8 cellular contexts compared by ENCODE assay signal in the genomic region with DNA sequence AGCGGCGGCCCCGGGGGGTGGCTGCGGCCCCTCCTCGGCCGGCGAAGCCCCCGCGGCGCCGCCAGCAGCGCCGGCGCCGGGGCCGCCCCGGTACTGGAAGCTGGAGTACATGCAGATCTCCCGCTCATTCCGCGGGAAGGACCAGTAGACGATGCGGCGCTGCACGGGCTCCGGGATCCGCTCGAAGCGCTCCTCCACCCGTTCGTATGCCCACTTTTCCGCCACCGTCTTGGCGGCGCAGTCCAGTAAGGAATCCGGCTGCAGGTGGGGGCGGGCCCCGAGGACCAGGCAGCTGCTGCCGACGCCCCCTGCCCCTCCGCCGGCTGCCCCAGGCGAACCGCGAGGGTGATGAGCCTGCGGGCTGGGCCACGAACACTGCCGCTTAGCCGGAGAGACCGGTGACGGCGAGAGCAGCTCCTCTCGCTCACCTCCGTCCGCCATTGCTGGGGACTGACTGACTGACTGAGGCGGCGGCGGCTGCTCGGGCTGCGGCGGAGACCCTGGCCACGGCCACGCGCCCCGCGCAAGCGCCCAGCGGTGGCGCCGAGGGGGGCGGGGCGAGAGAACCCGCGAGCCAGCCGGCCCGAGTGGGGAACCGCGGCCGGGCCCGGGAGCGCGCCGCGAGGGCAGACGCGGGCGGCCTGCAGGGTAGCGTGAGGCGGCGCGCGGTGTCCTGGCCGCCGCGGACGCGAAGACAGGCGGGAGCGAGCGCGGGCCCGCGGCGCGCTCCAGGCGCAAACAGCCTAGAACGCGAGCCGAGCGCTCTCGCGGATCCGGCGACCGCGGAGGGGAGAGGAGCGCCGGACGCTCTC. TPM values are rescaled to one million over a fixed set of nuclear protein-coding genes. Genes with fewer than 3 reads are reported as not detected.
DNase-seq lines count a peak whose midpoint lies in the region; ATAC-seq lines count a peak whose summit lies in the region.

Gene ZSWIM5, minus strand, starts transcription at position 696 of the 812 bp plus-strand sequence. Its CDS starts 255 bp downstream, at position 441.

- peak within 1 kb of the TSS; percentile 86 for H3K4me3 Mint-ChIP-seq in activated T-cell treated with anti-CD3 and anti-CD28 coated beads, Interleukin-2, amount 50 U/mL, for 24 hours

- H3K9me3 ChIP-seq in esophagus (ENCODE audit: control insufficient read depth in 2 of 2, insufficient read depth in 1 of 2, low read depth in 1 of 2, low read length in 1 of 2): no peaks in the 10 kb centered on the region
- no peaks in the 10 kb centered on the region for H3K9me3 ChIP-seq in mucosa of stomach (ENCODE audit: control insufficient read depth, low read length)

- peak within 1 kb of the TSS; percentile 55 for H3K9ac ChIP-seq in mucosa of stomach (ENCODE audit: low read length)

- H3K4me1 ChIP-seq in esophagus (ENCODE audit: control insufficient read depth in 2 of 2, insufficient read depth in 2 of 2, low read length in 1 of 2) (peaks cover 0 to 2% of the 10 kb centered on the region in 2 donors), mucosa of stomach (ENCODE audit: control insufficient read depth, insufficient read depth, low read length) (peaks cover 5% of the 10 kb centered on the region)

- H3K36me3 ChIP-seq in esophagus (ENCODE audit: control insufficient read depth in 2 of 2, insufficient read depth in 2 of 2, low read length in 1 of 2) (no peaks in the 10 kb centered on the region), mucosa of stomach (ENCODE audit: control insufficient read depth, insufficient read depth, low read length) (no peaks in the 10 kb centered on the region)

- 0% methylated on average over 92 to 118 of the region's 118 CpGs for WGBS in esophagus, 2 donors

- H3K27ac Mint-ChIP-seq in activated T-cell treated with anti-CD3 and anti-CD28 coated beads, Interleukin-2, amount 50 U/mL, for 24 hours: peak within 1 kb of the TSS; percentile 60

- no peaks in the 10 kb centered on the region for H3K9me3 Mint-ChIP-seq in activated T-cell treated with anti-CD3 and anti-CD28 coated beads, Interleukin-2, amount 50 U/mL, for 24 hours

- H3K27ac ChIP-seq in esophagus (ENCODE audit: low read depth in 2 of 2, low read length in 1 of 2): peak within 1 kb of the TSS; percentile 67 to 77

- peak; percentile 77 for DNase-seq in NCI-H748 treated with DMSO at 0.1 percent for 48 hours (lab: John Stamatoyannopoulos, UW)
- peak; percentile 81 for DNase-seq in activated T-cell treated with anti-CD3 and anti-CD28 coated beads, Interleukin-2, amount 50 U/mL, for 24 hours
- peak; percentile 14 to 35 for DNase-seq in stimulated activated CD8-positive, alpha-beta memory T cell treated with anti-CD3 and anti-CD28 coated beads, Interleukin-4, amount 100 ng/mL, for 4 hours (ENCODE audit: low read depth in 2 of 2, low spot score in 1 of 2)
- no peak for DNase-seq in SKM-1 (lab: John Stamatoyannopoulos, UW; ENCODE audit: unreplicated experiment)

- H3K27me3 Mint-ChIP-seq in activated T-cell treated with anti-CD3 and anti-CD28 coated beads, Interleukin-2, amount 50 U/mL, for 24 hours: peaks cover 25% of the 10 kb centered on the region

- ATAC-seq in GM18502 (IDR thresholded peaks at IDR 0.05; ENCODE audit: poor library complexity, unreplicated experiment): peak; percentile 72
- peak; percentile 53 for ATAC-seq in HG02970 (IDR thresholded peaks at IDR 0.05; ENCODE audit: low FRiP score, unreplicated experiment)

- no peaks in the 10 kb centered on the region for H3K27me3 ChIP-seq in esophagus (ENCODE audit: control insufficient read depth in 1 of 2, insufficient read depth in 2 of 2, low read length in 2 of 2)
- peaks cover 15% of the 10 kb centered on the region for H3K27me3 ChIP-seq in mucosa of stomach (ENCODE audit: control insufficient read depth, insufficient read depth, low read length)

- peaks cover 38% of the 10 kb centered on the region for H3K4me1 Mint-ChIP-seq in activated T-cell treated with anti-CD3 and anti-CD28 coated beads, Interleukin-2, amount 50 U/mL, for 24 hours (ENCODE audit: low read depth)

- peak within 1 kb of the TSS; percentile 74 to 91 for H3K4me3 ChIP-seq in esophagus (ENCODE audit: low read depth in 1 of 2, low read length in 2 of 2)
- peak within 1 kb of the TSS; percentile 11 for H3K4me3 ChIP-seq in mucosa of stomach (ENCODE audit: low read length)

- no peaks in the 10 kb centered on the region for H3K36me3 Mint-ChIP-seq in activated T-cell treated with anti-CD3 and anti-CD28 coated beads, Interleukin-2, amount 50 U/mL, for 24 hours (ENCODE audit: low read depth)

RNA-seq across cellular contexts. Expression of gene ZSWIM5, which starts in this region (rescaled TPM):
- polyA plus RNA-seq in esophagus: under 1 TPM; 0.41 to 0.71 TPM
